Comparison of ENCODE assay signal across 1 cellular context in the genomic region with DNA sequence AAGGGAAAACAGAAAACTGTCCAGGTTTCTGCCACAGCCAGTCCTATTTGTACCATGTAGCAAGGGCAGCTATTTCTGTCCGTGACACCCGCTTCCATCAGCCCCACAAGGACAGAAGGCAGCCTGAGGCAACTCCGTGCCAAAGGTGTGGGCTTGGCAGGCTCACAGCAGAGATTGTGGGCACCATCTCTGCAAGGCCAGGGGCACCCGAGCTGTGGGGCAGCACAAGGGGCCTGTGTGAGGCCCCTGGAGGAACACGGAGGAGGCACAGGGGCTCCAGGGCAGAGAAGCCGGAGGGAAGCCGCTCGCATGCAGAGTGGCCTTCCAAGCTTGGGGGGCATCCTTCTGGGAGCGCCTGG.
TF ChIP-seq lines count a peak whose summit lies in the region.

No MANE protein-coding gene starts in this region.

TF ChIP-seq in GM23338, 12 proteins besides CTCF, POLR2A, EP300 and RAD21 (continued from another document):
- TF ChIP-seq ZNF462 (CRISPR knock-in tag; IDR thresholded peaks at IDR 0.05) (no peak), EZH2 (IDR thresholded peaks at IDR 0.05; ENCODE audit: low read depth, unreplicated experiment) (no peak), EZH2phosphoT487 (IDR thresholded peaks at IDR 0.05; ENCODE audit: unreplicated experiment) (no peak), POLR2AphosphoS5 (IDR thresholded peaks at IDR 0.05; ENCODE audit: low read depth) (no peak), ZNF331 (CRISPR knock-in tag; IDR thresholded peaks at IDR 0.05; ENCODE audit: low read depth) (no peak), JUNB (IDR thresholded peaks at IDR 0.05; ENCODE audit: unreplicated experiment) (no peak), NANOG (IDR thresholded peaks at IDR 0.05; ENCODE audit: borderline replicate concordance) (no peak)
- TF ChIP-seq, protein P1, sequence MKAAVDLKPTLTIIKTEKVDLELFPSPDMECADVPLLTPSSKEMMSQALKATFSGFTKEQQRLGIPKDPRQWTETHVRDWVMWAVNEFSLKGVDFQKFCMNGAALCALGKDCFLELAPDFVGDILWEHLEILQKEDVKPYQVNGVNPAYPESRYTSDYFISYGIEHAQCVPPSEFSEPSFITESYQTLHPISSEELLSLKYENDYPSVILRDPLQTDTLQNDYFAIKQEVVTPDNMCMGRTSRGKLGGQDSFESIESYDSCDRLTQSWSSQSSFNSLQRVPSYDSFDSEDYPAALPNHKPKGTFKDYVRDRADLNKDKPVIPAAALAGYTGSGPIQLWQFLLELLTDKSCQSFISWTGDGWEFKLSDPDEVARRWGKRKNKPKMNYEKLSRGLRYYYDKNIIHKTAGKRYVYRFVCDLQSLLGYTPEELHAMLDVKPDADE (IDR thresholded peaks at IDR 0.05), result no peak
